37 cellular contexts compared by ENCODE assay signal in genomic region chr20:63396300-63396699, GRCh38. TPM values are rescaled to one million over a fixed set of nuclear protein-coding genes. Genes with fewer than 3 reads are reported as not detected.
"Had no signal": no experiment of that assay in that cellular context is flagged by ENCODE, and none has a peak within 500 bp of the region (broad histone marks: within the 10 kb centered on the region; RNA-seq: fewer than 3 reads in every experiment).

No MANE protein-coding gene starts in this region.

- H3K4me1 ChIP-seq: adrenal gland, ascending aorta, body of pancreas, breast epithelium had no signal

- DNase-seq: activated effector memory CD4-positive, alpha-beta T cell treated with anti-CD3 and anti-CD28 coated beads, Interleukin-2, amount 50 U/mL, for 16 hours; activated effector memory CD4-positive, alpha-beta T cell treated with Interleukin-2 at 50 U/mL for 16 hours; activated gamma-delta T cell; activated gamma-delta T cell treated with Interleukin-2 at 50 U/mL for 16 hours; activated naive CD4-positive, alpha-beta T cell; activated naive CD4-positive, alpha-beta T cell treated with anti-CD3 and anti-CD28 coated beads for 36 hours; activated naive CD4-positive, alpha-beta T cell treated with anti-CD3 and anti-CD28 coated beads, Interleukin-2, amount 10 ng/mL, durations not matched to agents 7 days and 5 days; activated naive CD4-positive, alpha-beta T cell treated with anti-CD3 and anti-CD28 coated beads, Interleukin-2, amount 50 U/mL, for 16 hours; activated naive CD4-positive, alpha-beta T cell treated with Interleukin-2 at 50 U/mL for 16 hours; activated naive CD8-positive, alpha-beta T cell treated with anti-CD3 and anti-CD28 coated beads for 36 hours; activated naive CD8-positive, alpha-beta T cell treated with anti-CD3 and anti-CD28 coated beads, Interleukin-2, amount 10 ng/mL, durations not matched to agents 7 days and 5 days; activated naive CD8-positive, alpha-beta T cell treated with anti-CD3 and anti-CD28 coated beads, Interleukin-2, amount 50 U/mL, for 24 hours; activated T-cell treated with anti-CD3 and anti-CD28 coated beads, Interleukin-2, amount 50 U/mL, for 1 hour; activated T-cell treated with anti-CD3 and anti-CD28 coated beads, Interleukin-2, amount 50 U/mL, for 24 hours; activated T-cell treated with anti-CD3 and anti-CD28 coated beads, Interleukin-2, amount 50 U/mL, for 4 hours; activated T-cell treated with anti-CD3 and anti-CD28 coated beads, Interleukin-2, amount 50 U/mL, for 48 hours; activated T-cell treated with anti-CD3 and anti-CD28 coated beads, Interleukin-2, amount 50 U/mL, for 72 hours; adrenal gland; amniotic stem cell; amygdala; anterior cingulate cortex; aorta; body of pancreas; caudate nucleus; central memory CD4-positive, alpha-beta T cell; cerebellar nuclear complex had no signal

- H3K9me3 ChIP-seq: adrenal gland, ascending aorta, body of pancreas, breast epithelium had no signal

- FAIRE-seq: astrocyte, bronchial epithelial cell had no signal

- H3K27me3 ChIP-seq: ascending aorta, body of pancreas had no signal

- H3K4me3 ChIP-seq: adrenal gland, ascending aorta, body of pancreas, breast epithelium, cardiac muscle cell had no signal

- H3K36me3 ChIP-seq: adrenal gland, ascending aorta, breast epithelium, cardiac muscle cell had no signal

- H3K27ac ChIP-seq: adrenal gland, ascending aorta, body of pancreas, breast epithelium, cardiac muscle cell had no signal

- ATAC-seq: activated naive CD4-positive, alpha-beta T cell treated with anti-CD3 and anti-CD28 coated beads, Interleukin-2, amount 50 U/mL, for 72 hours; activated naive CD8-positive, alpha-beta T cell treated with anti-CD3 and anti-CD28 coated beads, Interleukin-2, amount 50 U/mL, for 24 hours; activated T-cell treated with anti-CD3 and anti-CD28 coated beads, Interleukin-2, amount 50 U/mL, for 4 hours; activated T-cell treated with anti-CD3 and anti-CD28 coated beads, Interleukin-2, amount 50 U/mL, for 72 hours; activated T-helper 17 cell treated with anti-CD3 and anti-CD28 coated beads, Interleukin-2, amount 50 U/mL, for 72 hours; body of pancreas had no signal

RNA-seq across cellular contexts. Expression of gene CHRNA4, which starts 35.2 kb away (rescaled TPM):
- total RNA-seq: activated naive CD4-positive, alpha-beta T cell treated with anti-CD3 and anti-CD28 coated beads for 36 hours; activated naive CD4-positive, alpha-beta T cell treated with anti-CD3 and anti-CD28 coated beads, Interleukin-2, amount 50 U/mL, for 72 hours; activated naive CD8-positive, alpha-beta T cell treated with anti-CD3 and anti-CD28 coated beads for 36 hours; activated naive CD8-positive, alpha-beta T cell treated with anti-CD3 and anti-CD28 coated beads, Interleukin-2, amount 10 ng/mL, durations not matched to agents 7 days and 5 days; activated T-cell treated with anti-CD3 and anti-CD28 coated beads, Interleukin-2, amount 50 U/mL, for 4 hours; activated T-cell treated with anti-CD3 and anti-CD28 coated beads, Interleukin-2, amount 50 U/mL, for 72 hours; activated T-helper 1 cell treated with anti-CD3 and anti-CD28 coated beads, Interleukin-12 subunit alpha, Interleukin-12 subunit beta, Interleukin-2, Interleukin-4 antibody, amounts not matched to agents 30 ng/mL and 10 ng/mL and 1 ng/mL, durations not matched to agents 14 hours and 24 hours and 36 hours; activated T-helper 17 cell treated with anti-CD3 and anti-CD28 coated beads, Interleukin-2, amount 50 U/mL, for 72 hours; activated T-helper 2 cell treated with anti-CD3 and anti-CD28 coated beads, Interferon-gamma antibody, Interleukin-2, Interleukin-4, amounts not matched to agents 10 μg/mL and 5 μg/mL and 100 μg/mL, durations not matched to agents 14 hours and 24 hours and 36 hours; aorta; ascending aorta; body of pancreas; breast epithelium; bronchial epithelial cell; chondrocyte had no signal
- polyA plus RNA-seq: adipose tissue, aorta, cardiac muscle cell had no signal
